In genomic region chr2:28768952-28769351, GRCh38 we compare ENCODE assay signal across 15 cellular contexts. TPM values are rescaled to one million over a fixed set of nuclear protein-coding genes. Genes with fewer than 3 reads are reported as not detected.
"Had no signal": no experiment of that assay in that cellular context is flagged by ENCODE, and none has a peak within 500 bp of the region (broad histone marks: within the 10 kb centered on the region; RNA-seq: fewer than 3 reads in every experiment).

No MANE protein-coding gene starts in this region.

- H3K27me3 Mint-ChIP-seq: activated CD4-positive, alpha-beta T cell treated with anti-CD3 and anti-CD28 coated beads, Interleukin-2, amount 10 ng/mL, durations not matched to agents 7 days and 5 days; type B pancreatic cell had no signal

- H3K27ac Mint-ChIP-seq: T-helper 1 cell treated with Interleukin-12 subunit alpha and Interleukin-12 subunit beta and Interleukin-4 antibody, amounts not matched to agents 30 μg/mL and 1 μg/mL, for 36 hours; type B pancreatic cell had no signal

- H3K9ac ChIP-seq: SK-N-SH had no signal

- H3K4me3 ChIP-seq: lower lobe of right lung, suprapubic skin had no signal

- H3K27me3 ChIP-seq: suprapubic skin had no signal

- H3K4me2 ChIP-seq: SK-N-SH had no signal

- H3K9me3 ChIP-seq: lower lobe of right lung, SK-N-SH, suprapubic skin had no signal

- DNase-seq: activated CD4-positive, alpha-beta T cell treated with anti-CD3 and anti-CD28 coated beads, Interleukin-2, amount 10 ng/mL, durations not matched to agents 7 days and 5 days; activated CD4-positive, CD25-positive, alpha-beta regulatory T cell; activated effector memory CD4-positive, alpha-beta T cell treated with anti-CD3 and anti-CD28 coated beads, Interleukin-2, amount 50 U/mL, for 16 hours; left colon; lower lobe of right lung; midbrain; posterior cingulate gyrus; SHP77; SK-N-SH; stimulated activated CD4-positive, alpha-beta T cell treated with anti-CD3 and anti-CD28 coated beads, Interleukin-15, amount 100 ng/mL, for 24 hours; stimulated activated CD4-positive, alpha-beta T cell treated with anti-CD3 and anti-CD28 coated beads, Interleukin-4, amount 100 ng/mL, for 1 hour; stimulated activated naive CD4-positive, alpha-beta T cell treated with Interleukin-2 at 50 U/mL for 16 hours had no signal

- H3K4me3 Mint-ChIP-seq: activated CD4-positive, alpha-beta T cell treated with anti-CD3 and anti-CD28 coated beads, Interleukin-2, amount 10 ng/mL, durations not matched to agents 7 days and 5 days; T-helper 1 cell treated with Interleukin-12 subunit alpha and Interleukin-12 subunit beta and Interleukin-4 antibody, amounts not matched to agents 30 μg/mL and 1 μg/mL, for 36 hours; type B pancreatic cell had no signal

- ATAC-seq: left colon, lower lobe of right lung had no signal

- H3K9me3 Mint-ChIP-seq: activated CD4-positive, alpha-beta T cell treated with anti-CD3 and anti-CD28 coated beads, Interleukin-2, amount 10 ng/mL, durations not matched to agents 7 days and 5 days; T-helper 1 cell treated with Interleukin-12 subunit alpha and Interleukin-12 subunit beta and Interleukin-4 antibody, amounts not matched to agents 30 μg/mL and 1 μg/mL, for 36 hours had no signal

- H3K27ac ChIP-seq: lower lobe of right lung, suprapubic skin had no signal

- H3K36me3 ChIP-seq: lower lobe of right lung, suprapubic skin had no signal

RNA-seq across cellular contexts. Expression of gene SPDYA, which starts 41.7 kb away (rescaled TPM):
- polyA plus RNA-seq: SK-N-SH had no signal
